9 cellular contexts compared by ENCODE assay signal in genomic region chr10:98445200-98445812, GRCh38. TPM values are rescaled to one million over a fixed set of nuclear protein-coding genes. Genes with fewer than 3 reads are reported as not detected.
DNase-seq lines count a peak whose midpoint lies in the region; ATAC-seq, FAIRE-seq and TF ChIP-seq lines count a peak whose summit lies in the region.
"Had no signal": no experiment of that assay in that cellular context is flagged by ENCODE, and none has a peak within 500 bp of the region (broad histone marks: within the 10 kb centered on the region; RNA-seq: fewer than 3 reads in every experiment).

No MANE protein-coding gene starts in this region.

- H3K4me3 ChIP-seq in lower lobe of right lung: peak overlapping the region; percentile 73
- H3K4me3 ChIP-seq in transverse colon: peak overlapping the region in 2 of 4 donors; percentile 92 to 98
- peak overlapping the region in 2 of 4 donors; percentile 85 to 86 for H3K4me3 ChIP-seq in pancreas
- peak overlapping the region in 1 of 2 donors; percentile 66 for H3K4me3 ChIP-seq in kidney (ENCODE audit: low read length in 2 of 2)

- intact Hi-C loops in lower lobe of right lung (cut with DNase I) (no loop called here), transverse colon (cut with DNase I; ENCODE audit: low total_unique reads) (no loop called here), pancreas (cut with DNase I) (no loop called here), kidney (cut with DNase I) (no loop called here)

- H3K27me3 ChIP-seq in lower lobe of right lung (ENCODE audit: low read depth): no peaks in the 10 kb centered on the region
- H3K27me3 ChIP-seq in transverse colon: no peaks in the 10 kb centered on the region
- H3K27me3 ChIP-seq in pancreas: no peaks in the 10 kb centered on the region

- H3K4me1 Mint-ChIP-seq in activated naive CD4-positive, alpha-beta T cell treated with anti-CD3 and anti-CD28 coated beads, Interleukin-2, amount 50 U/mL, for 24 hours: peaks cover 54% of the 10 kb centered on the region
- H3K4me1 Mint-ChIP-seq in activated naive CD8-positive, alpha-beta T cell treated with anti-CD3 and anti-CD28 coated beads, Interleukin-2, amount 50 U/mL, for 24 hours: peaks cover 48% of the 10 kb centered on the region

- H3K27ac Mint-ChIP-seq in activated naive CD4-positive, alpha-beta T cell treated with anti-CD3 and anti-CD28 coated beads, Interleukin-2, amount 50 U/mL, for 24 hours: no peak overlapping the region
- peak overlapping the region; percentile 82 for H3K27ac Mint-ChIP-seq in activated naive CD8-positive, alpha-beta T cell treated with anti-CD3 and anti-CD28 coated beads, Interleukin-2, amount 50 U/mL, for 24 hours

- H3K4me1 ChIP-seq in lower lobe of right lung (peaks cover 20% of the 10 kb centered on the region), transverse colon (peaks cover 5 to 19% (median 9%) of the 10 kb centered on the region in 4 donors), pancreas (peaks cover 0 to 7% (median 0%) of the 10 kb centered on the region in 3 donors), kidney (ENCODE audit: control insufficient read depth in 1 of 2, insufficient read depth in 1 of 2, low read depth in 1 of 2, low read length in 2 of 2) (peaks cover 4 to 7% of the 10 kb centered on the region in 2 donors)

- no peak for FAIRE-seq in pancreas (lab: Jason Lieb, UNC)
- FAIRE-seq in kidney (lab: Jason Lieb, UNC): no peak
- FAIRE-seq: TTC549 had no signal

- TF ChIP-seq CTCF in lower lobe of right lung (IDR thresholded peaks at IDR 0.05): no peak
- no peak for TF ChIP-seq CTCF in transverse colon (IDR thresholded peaks at IDR 0.05)
- no peak for TF ChIP-seq CTCF in pancreas (IDR thresholded peaks at IDR 0.05)
- no peak for TF ChIP-seq CTCF in kidney (IDR thresholded peaks at IDR 0.05; ENCODE audit: borderline replicate concordance, extremely low read depth, insufficient read depth)

- H3K27me3 Mint-ChIP-seq in activated naive CD4-positive, alpha-beta T cell treated with anti-CD3 and anti-CD28 coated beads, Interleukin-2, amount 50 U/mL, for 24 hours: peaks cover 2% of the 10 kb centered on the region
- H3K27me3 Mint-ChIP-seq in activated naive CD8-positive, alpha-beta T cell treated with anti-CD3 and anti-CD28 coated beads, Interleukin-2, amount 50 U/mL, for 24 hours: no peaks in the 10 kb centered on the region

- ATAC-seq in activated naive CD8-positive, alpha-beta T cell treated with anti-CD3 and anti-CD28 coated beads, Interleukin-2, amount 50 U/mL, for 24 hours: no peak
- ATAC-seq in lower lobe of right lung (no peak), pancreas (no peak)

- peak overlapping the region; percentile 95 for H3K4me3 Mint-ChIP-seq in activated naive CD4-positive, alpha-beta T cell treated with anti-CD3 and anti-CD28 coated beads, Interleukin-2, amount 50 U/mL, for 24 hours
- peak overlapping the region; percentile 88 for H3K4me3 Mint-ChIP-seq in activated naive CD8-positive, alpha-beta T cell treated with anti-CD3 and anti-CD28 coated beads, Interleukin-2, amount 50 U/mL, for 24 hours

- DNase-seq in activated naive CD4-positive, alpha-beta T cell (lab: John Stamatoyannopoulos, UW): no peak
- no peak for DNase-seq in activated naive CD8-positive, alpha-beta T cell treated with anti-CD3 and anti-CD28 coated beads, Interleukin-2, amount 50 U/mL, for 24 hours
- DNase-seq in lower lobe of right lung (no peak), transverse colon (no peak), pancreas (no peak), kidney (no peak), HUDEP-2 (lab: John Stamatoyannopoulos, UW; ENCODE audit: unreplicated experiment in 76 of 76) (no peak)

- H3K9ac ChIP-seq in kidney (ENCODE audit: low read length in 2 of 2): no peak overlapping the region

- no peak for TF ChIP-seq EP300 in transverse colon (IDR thresholded peaks at IDR 0.05; ENCODE audit: low read depth)

- H3K36me3 ChIP-seq in lower lobe of right lung (peaks cover 33% of the 10 kb centered on the region), transverse colon (peaks cover 0 to 21% (median 0%) of the 10 kb centered on the region in 4 donors), pancreas (peaks cover 0 to 17% (median 0%) of the 10 kb centered on the region in 3 donors), kidney (ENCODE audit: control insufficient read depth in 1 of 2, insufficient read depth in 2 of 2, low read length in 2 of 2) (peaks cover 0 to 10% of the 10 kb centered on the region in 2 donors)

- in situ Hi-C loops in transverse colon (cut with MboI; ENCODE audit: low pct_ligation_motif_present in 1 of 4, low pct_unique_long_range_greater_than_20kb in 1 of 4, low sequenced_read_pairs in 3 of 4): no loop called here

- no peaks in the 10 kb centered on the region for H3K9me3 Mint-ChIP-seq in activated naive CD4-positive, alpha-beta T cell treated with anti-CD3 and anti-CD28 coated beads, Interleukin-2, amount 50 U/mL, for 24 hours
- H3K9me3 Mint-ChIP-seq in activated naive CD8-positive, alpha-beta T cell treated with anti-CD3 and anti-CD28 coated beads, Interleukin-2, amount 50 U/mL, for 24 hours: no peaks in the 10 kb centered on the region

- H3K27ac ChIP-seq in lower lobe of right lung: peak overlapping the region; percentile 86
- peak overlapping the region; percentile 89 to 97 (median 94) for H3K27ac ChIP-seq in transverse colon
- peak overlapping the region in 1 of 4 donors; percentile 87 for H3K27ac ChIP-seq in pancreas
- peak overlapping the region in 1 of 2 donors; percentile 10 for H3K27ac ChIP-seq in kidney (ENCODE audit: low read depth in 2 of 2, low read length in 2 of 2)

- TF ChIP-seq POLR2A in transverse colon (IDR thresholded peaks at IDR 0.05): no peak

- 75 to 86% methylated on average over 2 to 10 of the region's 10 CpGs for WGBS in transverse colon (ENCODE audit: low coverage in 1 of 2), 2 donors
- 73 to 80% methylated on average over 10 of the region's 10 CpGs for WGBS in pancreas, 2 donors

- H3K36me3 Mint-ChIP-seq in activated naive CD4-positive, alpha-beta T cell treated with anti-CD3 and anti-CD28 coated beads, Interleukin-2, amount 50 U/mL, for 24 hours: peaks cover 15% of the 10 kb centered on the region
- peaks cover 38% of the 10 kb centered on the region for H3K36me3 Mint-ChIP-seq in activated naive CD8-positive, alpha-beta T cell treated with anti-CD3 and anti-CD28 coated beads, Interleukin-2, amount 50 U/mL, for 24 hours (ENCODE audit: low read depth)

- H3K9me3 ChIP-seq in lower lobe of right lung: no peaks in the 10 kb centered on the region
- no peaks in the 10 kb centered on the region for H3K9me3 ChIP-seq in transverse colon
- H3K9me3 ChIP-seq in pancreas: no peaks in the 10 kb centered on the region
- H3K9me3 ChIP-seq in kidney (ENCODE audit: control insufficient read depth in 1 of 2, low read length in 2 of 2): no peaks in the 10 kb centered on the region

RNA-seq across cellular contexts. Expression of gene HPS1, which starts 1.4 kb away (rescaled TPM):
- total RNA-seq in lower lobe of right lung (86.3 TPM), transverse colon (100 to 1,000 TPM in 2 of 4 donors, 10 to 100 TPM in 2; 62.9 to 160 (median 95.1) TPM), pancreas (10 to 100 TPM; 24.6 to 38.7 (median 28.5) TPM), kidney (63.3 TPM)
- polyA plus RNA-seq in pancreas (10 to 100 TPM; 33.5 to 38.3 TPM), kidney (ENCODE audit: insufficient read depth, low read depth, low replicate concordance) (42.7 TPM)

RNA-seq across cellular contexts. Expression of gene PYROXD2, which starts 30.3 kb away (rescaled TPM):
- 17.8 TPM for total RNA-seq in lower lobe of right lung
- total RNA-seq in transverse colon: 10 to 100 TPM in 1 of 4 donors, 1 to 10 TPM in 3; 3.0 to 14.9 (median 8.4) TPM
- total RNA-seq in pancreas: 1 to 10 TPM; 1.8 to 7.8 (median 3.5) TPM
- polyA plus RNA-seq in pancreas: 10 to 100 TPM in 1 of 2 donors, 1 to 10 TPM in 1; 8.4 to 15.9 TPM
- total RNA-seq in kidney: 14.1 TPM
- 7.8 TPM for polyA plus RNA-seq in kidney (ENCODE audit: insufficient read depth, low read depth, low replicate concordance)
